In the genomic region with DNA sequence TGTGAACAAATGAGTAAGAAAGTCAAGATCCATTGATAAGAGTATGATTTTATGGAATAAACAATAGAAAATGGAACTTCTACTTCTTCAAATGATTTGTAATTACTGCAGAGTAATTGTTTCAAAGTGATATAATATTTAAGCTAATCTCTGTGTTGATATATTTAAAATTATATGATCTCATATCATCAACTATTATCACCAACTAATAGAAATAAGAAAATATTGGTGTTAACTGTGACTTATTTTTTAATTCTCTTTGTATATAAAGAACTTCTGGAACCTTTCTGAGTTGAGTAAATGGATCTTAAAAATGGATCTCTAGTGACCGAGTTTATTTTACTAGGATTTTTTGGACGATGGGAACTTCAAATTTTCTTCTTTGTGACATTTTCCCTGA, we compare ENCODE assay signal across 33 cellular contexts. TPM values are rescaled to one million over a fixed set of nuclear protein-coding genes. Genes with fewer than 3 reads are reported as not detected.
"Had no signal": no experiment of that assay in that cellular context is flagged by ENCODE, and none has a peak within 500 bp of the region (broad histone marks: within the 10 kb centered on the region; RNA-seq: fewer than 3 reads in every experiment).

A gene with protein sequence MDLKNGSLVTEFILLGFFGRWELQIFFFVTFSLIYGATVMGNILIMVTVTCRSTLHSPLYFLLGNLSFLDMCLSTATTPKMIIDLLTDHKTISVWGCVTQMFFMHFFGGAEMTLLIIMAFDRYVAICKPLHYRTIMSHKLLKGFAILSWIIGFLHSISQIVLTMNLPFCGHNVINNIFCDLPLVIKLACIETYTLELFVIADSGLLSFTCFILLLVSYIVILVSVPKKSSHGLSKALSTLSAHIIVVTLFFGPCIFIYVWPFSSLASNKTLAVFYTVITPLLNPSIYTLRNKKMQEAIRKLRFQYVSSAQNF (plus strand): TSS at position 301 of the 400 bp plus-strand sequence. CDS start 0 bp downstream, at position 301.

- H3K27me3 ChIP-seq: stomach, suprapubic skin, testis, thyroid gland, tibial artery, tibial nerve, transverse colon, upper lobe of left lung, upper lobe of right lung, uterus, vagina had no signal

- H3K27ac ChIP-seq: stomach, suprapubic skin, testis, thoracic aorta, thyroid gland, tibial artery, tibial nerve, transverse colon, upper lobe of left lung, upper lobe of right lung, uterus, vagina had no signal

- H3K36me3 Mint-ChIP-seq: stimulated activated effector memory CD8-positive, alpha-beta T cell treated with anti-CD3 and anti-CD28 coated beads, Interleukin-12 subunit alpha, Interleukin-12 subunit beta, amount 100 ng/mL, for 72 hours; stimulated activated memory B cell treated with anti-CD40 and anti-IgM and Interleukin-4, amounts not matched to agents 10 μg/mL and 1 μg/mL and 100 μg/mL, for 72 hours; stimulated activated naive B cell treated with anti-CD40 and anti-IgM and Interleukin-4, amounts not matched to agents 10 μg/mL and 1 μg/mL and 100 μg/mL, for 72 hours; type B pancreatic cell had no signal

- H3K4me3 Mint-ChIP-seq: stimulated activated effector memory CD8-positive, alpha-beta T cell treated with anti-CD3 and anti-CD28 coated beads, Interleukin-12 subunit alpha, Interleukin-12 subunit beta, amount 100 ng/mL, for 72 hours; stimulated activated memory B cell treated with anti-CD40 and anti-IgM and Interleukin-4, amounts not matched to agents 10 μg/mL and 1 μg/mL and 100 μg/mL, for 72 hours; stimulated activated naive B cell treated with anti-CD40 and anti-IgM and Interleukin-4, amounts not matched to agents 10 μg/mL and 1 μg/mL and 100 μg/mL, for 72 hours; stimulated activated naive CD8-positive, alpha-beta T cell treated with anti-CD3 and anti-CD28 coated beads, Interleukin-15, amount 100 ng/mL, for 72 hours; stimulated activated naive CD8-positive, alpha-beta T cell treated with anti-CD3 and anti-CD28 coated beads, Interleukin-15, Interleukin-2, amounts not matched to agents 100 ng/mL and 50 ng/mL, for 24 hours; type B pancreatic cell had no signal

- H3K36me3 ChIP-seq: stomach, suprapubic skin, thoracic aorta, thyroid gland, tibial artery, tibial nerve, transverse colon, upper lobe of left lung, upper lobe of right lung, uterus, vagina had no signal

- DNase-seq: stimulated activated CD4-positive, alpha-beta T cell treated with anti-CD3 and anti-CD28 coated beads, Interleukin-2, amount 100 ng/mL, for 48 hours; stimulated activated CD4-positive, alpha-beta T cell treated with anti-CD3 and anti-CD28 coated beads, Interleukin-4, amount 100 ng/mL, for 1 hour; stimulated activated CD4-positive, alpha-beta T cell treated with anti-CD3 and anti-CD28 coated beads, Interleukin-4, amount 100 ng/mL, for 24 hours; stimulated activated CD4-positive, alpha-beta T cell treated with anti-CD3 and anti-CD28 coated beads, Interleukin-4, amount 100 ng/mL, for 4 hours; stimulated activated CD8-positive, alpha-beta memory T cell treated with anti-CD3 and anti-CD28 coated beads, Interleukin-4, amount 100 ng/mL, for 48 hours; stimulated activated naive B cell treated with anti-CD40 and anti-IgM and Interleukin-4, amounts not matched to agents 10 μg/mL and 1 μg/mL and 100 μg/mL, for 72 hours; stimulated activated naive CD4-positive, alpha-beta T cell; stimulated activated naive CD4-positive, alpha-beta T cell treated with Interleukin-2 at 50 U/mL for 16 hours; stimulated activated naive CD8-positive, alpha-beta T cell treated with anti-CD3 and anti-CD28 coated beads, Interleukin-15, amount 100 ng/mL, for 72 hours; stimulated activated naive CD8-positive, alpha-beta T cell treated with anti-CD3 and anti-CD28 coated beads, Interleukin-15, Interleukin-2, amounts not matched to agents 100 U/mL and 50 U/mL, for 24 hours; stomach; substantia nigra; testis; thyroid gland; tibial artery; transverse colon; trophoblast cell; upper lobe of left lung; upper lobe of right lung; uterus had no signal

- H3K9me3 Mint-ChIP-seq: stimulated activated memory B cell treated with anti-CD40 and anti-IgM and Interleukin-4, amounts not matched to agents 10 μg/mL and 1 μg/mL and 100 μg/mL, for 72 hours; stimulated activated naive CD8-positive, alpha-beta T cell treated with anti-CD3 and anti-CD28 coated beads, Interleukin-15, Interleukin-2, amounts not matched to agents 100 ng/mL and 50 ng/mL, for 24 hours had no signal

- H3K4me1 Mint-ChIP-seq: stimulated activated effector memory CD8-positive, alpha-beta T cell treated with anti-CD3 and anti-CD28 coated beads, Interleukin-12 subunit alpha, Interleukin-12 subunit beta, amount 100 ng/mL, for 72 hours; stimulated activated memory B cell treated with anti-CD40 and anti-IgM and Interleukin-4, amounts not matched to agents 10 μg/mL and 1 μg/mL and 100 μg/mL, for 72 hours; stimulated activated naive B cell treated with anti-CD40 and anti-IgM and Interleukin-4, amounts not matched to agents 10 μg/mL and 1 μg/mL and 100 μg/mL, for 72 hours; stimulated activated naive CD8-positive, alpha-beta T cell treated with anti-CD3 and anti-CD28 coated beads, Interleukin-15, amount 100 ng/mL, for 72 hours had no signal

- H3K27me3 Mint-ChIP-seq: stimulated activated memory B cell treated with anti-CD40 and anti-IgM and Interleukin-4, amounts not matched to agents 10 μg/mL and 1 μg/mL and 100 μg/mL, for 72 hours; stimulated activated naive CD8-positive, alpha-beta T cell treated with anti-CD3 and anti-CD28 coated beads, Interleukin-15, amount 100 ng/mL, for 72 hours; type B pancreatic cell had no signal

- H3K27ac Mint-ChIP-seq: stimulated activated effector memory CD8-positive, alpha-beta T cell treated with anti-CD3 and anti-CD28 coated beads, Interleukin-12 subunit alpha, Interleukin-12 subunit beta, amount 100 ng/mL, for 72 hours; stimulated activated memory B cell treated with anti-CD40 and anti-IgM and Interleukin-4, amounts not matched to agents 10 μg/mL and 1 μg/mL and 100 μg/mL, for 72 hours; stimulated activated naive B cell treated with anti-CD40 and anti-IgM and Interleukin-4, amounts not matched to agents 10 μg/mL and 1 μg/mL and 100 μg/mL, for 72 hours; stimulated activated naive CD8-positive, alpha-beta T cell treated with anti-CD3 and anti-CD28 coated beads, Interleukin-15, amount 100 ng/mL, for 72 hours; stimulated activated naive CD8-positive, alpha-beta T cell treated with anti-CD3 and anti-CD28 coated beads, Interleukin-15, Interleukin-2, amounts not matched to agents 100 ng/mL and 50 ng/mL, for 24 hours; type B pancreatic cell had no signal

- H3K9me3 ChIP-seq: suprapubic skin, testis, thoracic aorta, thyroid gland, tibial artery, transverse colon, upper lobe of right lung, uterus, vagina had no signal

- H3K4me1 ChIP-seq: stomach, suprapubic skin, testis, thyroid gland, tibial artery, tibial nerve, transverse colon, upper lobe of left lung, upper lobe of right lung, uterus, vagina had no signal

- H3K4me3 ChIP-seq: stomach, suprapubic skin, testis, thoracic aorta, thyroid gland, tibial artery, tibial nerve, transverse colon, upper lobe of left lung, upper lobe of right lung, uterus, vagina had no signal

RNA-seq across cellular contexts. Expression of the gene that starts here (rescaled TPM):
- total RNA-seq: stomach, subcutaneous adipose tissue, suprapubic skin, temporal lobe, testis, thoracic aorta, thyroid gland, tibial nerve, transverse colon, upper lobe of left lung, upper lobe of right lung, ureter, urinary bladder, uterus, vagina had no signal
- polyA plus RNA-seq: stomach, thymus, urinary bladder had no signal
